30 cellular contexts compared by ENCODE assay signal in genomic region chr12:14201291-14201690, GRCh38.
"Had no signal": no experiment of that assay in that cellular context is flagged by ENCODE, and none has a peak within 500 bp of the region (broad histone marks: within the 10 kb centered on the region; RNA-seq: fewer than 3 reads in every experiment).

No MANE protein-coding gene starts in this region.

- DNase-seq: activated CD4-positive, alpha-beta memory T cell treated with anti-CD3 and anti-CD28 coated beads, Interleukin-2, amount 10 ng/mL, durations not matched to agents 7 days and 5 days; activated CD4-positive, alpha-beta T cell treated with anti-CD3 and anti-CD28 coated beads for 36 hours; activated CD4-positive, alpha-beta T cell treated with anti-CD3 and anti-CD28 coated beads, Interleukin-2, amount 10 ng/mL, durations not matched to agents 24 days and 14 days; activated CD4-positive, alpha-beta T cell treated with anti-CD3 and anti-CD28 coated beads, Interleukin-2, amount 50 U/mL, for 4 hours; activated CD4-positive, CD25-positive, alpha-beta regulatory T cell; activated CD4-positive, CD25-positive, alpha-beta regulatory T cell treated with anti-CD3 and anti-CD28 coated beads, Interleukin-2, amount 50 U/mL, for 72 hours; activated CD8-positive, alpha-beta memory T cell treated with anti-CD3 and anti-CD28 coated beads, Interleukin-2, amount 50 U/mL, for 48 hours; activated gamma-delta T cell; activated naive CD4-positive, alpha-beta T cell; activated naive CD4-positive, alpha-beta T cell treated with anti-CD3 and anti-CD28 coated beads, Interleukin-2, amount 10 ng/mL, durations not matched to agents 7 days and 5 days; activated naive CD8-positive, alpha-beta T cell treated with anti-CD3 and anti-CD28 coated beads, Interleukin-2, amount 10 ng/mL, durations not matched to agents 7 days and 5 days; activated T-cell treated with anti-CD3 and anti-CD28 coated beads for 4 hours; activated T-cell treated with anti-CD3 and anti-CD28 coated beads, Interleukin-2, amount 50 U/mL, for 24 hours; activated T-cell treated with anti-CD3 and anti-CD28 coated beads, Interleukin-2, amount 50 U/mL, for 72 hours; central memory CD4-positive, alpha-beta T cell; cerebellar nuclear complex; colonic mucosa; effector CD8-positive, alpha-beta T cell; esophagus squamous epithelium; foreskin melanocyte; heart right ventricle; T-helper 17 cell; T1000 had no signal

- H3K4me1 ChIP-seq: ascending aorta, breast epithelium, colonic mucosa, esophagus squamous epithelium, gastroesophageal sphincter, heart right ventricle had no signal

- H3K9me3 ChIP-seq: ascending aorta, breast epithelium, colonic mucosa, esophagus squamous epithelium, gastroesophageal sphincter had no signal

- H3K27me3 ChIP-seq: ascending aorta, breast epithelium, cardiac muscle cell, colonic mucosa, esophagus squamous epithelium, gastroesophageal sphincter, heart right ventricle had no signal

- H3K27ac ChIP-seq: ascending aorta, breast epithelium, cardiac muscle cell, colonic mucosa, epithelial cell of prostate, esophagus squamous epithelium, gastroesophageal sphincter, heart right ventricle had no signal

- FAIRE-seq: endothelial cell of umbilical vein had no signal

- ATAC-seq: activated CD4-positive, alpha-beta T cell treated with anti-CD3 and anti-CD28 coated beads for 36 hours; activated naive CD4-positive, alpha-beta T cell treated with anti-CD3 and anti-CD28 coated beads, Interleukin-2, amount 50 U/mL, for 72 hours; activated T-cell treated with anti-CD3 and anti-CD28 coated beads, Interleukin-2, amount 50 U/mL, for 72 hours; gastroesophageal sphincter; heart right ventricle; T-helper 17 cell had no signal

- H3K4me3 ChIP-seq: ascending aorta, breast epithelium, cardiac muscle cell, colonic mucosa, esophagus squamous epithelium, gastroesophageal sphincter, heart right ventricle had no signal

- H3K36me3 ChIP-seq: ascending aorta, breast epithelium, cardiac muscle cell, colonic mucosa, esophagus squamous epithelium, gastroesophageal sphincter, heart right ventricle had no signal
